Comparison of ENCODE assay signal across 10 cellular contexts in genomic region chr9:35909274-35909673, GRCh38. TPM values are rescaled to one million over a fixed set of nuclear protein-coding genes. Genes with fewer than 3 reads are reported as not detected.
DNase-seq lines count a peak whose midpoint lies in the region; ATAC-seq and TF ChIP-seq lines count a peak whose summit lies in the region.
"Had no signal": no experiment of that assay in that cellular context is flagged by ENCODE, and none has a peak within 500 bp of the region (broad histone marks: within the 10 kb centered on the region; RNA-seq: fewer than 3 reads in every experiment).

SPAAR (plus strand) TSS chr9:35909490; CDS start chr9:35910464, 974 bp downstream.

- no peak within 1 kb of the TSS for H3K9ac ChIP-seq in rectal smooth muscle tissue (ENCODE audit: low read length)

- H3K4me1 ChIP-seq in CD8-positive, alpha-beta T cell (ENCODE audit: insufficient read depth, low read length): peaks cover 50% of the 10 kb centered on the region
- H3K4me1 ChIP-seq in heart right ventricle (peaks cover 30 to 93% (median 86%) of the 10 kb centered on the region in 9 donors), rectal smooth muscle tissue (ENCODE audit: control insufficient read depth, insufficient read depth, low read length) (peaks cover 42% of the 10 kb centered on the region), BE2C (peaks cover 23% of the 10 kb centered on the region)

- no peak within 1 kb of the TSS for H3K27ac ChIP-seq in CD8-positive, alpha-beta T cell (ENCODE audit: low read depth, low read length)
- H3K27ac ChIP-seq in VCaP (peak within 1 kb of the TSS; percentile 48; the same call in 1 of the 2 replicates), heart right ventricle (peak within 1 kb of the TSS; percentile 84 to 98 (median 93)), rectal smooth muscle tissue (ENCODE audit: low read depth, low read length) (peak within 1 kb of the TSS; percentile 92)

- no peak for DNase-seq in CD8-positive, alpha-beta T cell
- DNase-seq in heart right ventricle: peak; percentile 37 to 48
- no peak for DNase-seq in BE2C
- DNase-seq in GM10266 (ENCODE audit: extremely low spot score): no peak
- no peak for DNase-seq in NAMALWA (ENCODE audit: low spot score)
- DNase-seq: activated CD4-positive, alpha-beta memory T cell treated with anti-CD3 and anti-CD28 coated beads, Interleukin-2, amount 10 ng/mL, durations not matched to agents 7 days and 5 days; NCI-H510A treated with DMSO at 0.1 percent for 48 hours had no signal

- no peak for TF ChIP-seq CTCF in CD8-positive, alpha-beta T cell (IDR thresholded peaks at IDR 0.05)
- no peak for TF ChIP-seq CTCF in VCaP (conservative IDR thresholded peaks at IDR 0.05)
- TF ChIP-seq CTCF in heart right ventricle (IDR thresholded peaks at IDR 0.05): no peak
- TF ChIP-seq CTCF in BE2C (IDR thresholded peaks at IDR 0.05; ENCODE audit: low read depth, low read length): no peak
- TF ChIP-seq CTCF in GM10266 (IDR thresholded peaks at IDR 0.05; ENCODE audit: control insufficient read depth, insufficient read depth, low read depth, missing control alignments): no peak

- CTCF ChIA-PET in CD8-positive, alpha-beta T cell (lab: Charles Lee): interaction anchor here (1.0 to 12.8 kb wide), 4 partner anchors 14 to 114 kb away, joined by 3 to 199 read pairs (median 4); no protein-coding TSS in a partner anchor

- H3K4me3 ChIP-seq in CD8-positive, alpha-beta T cell (ENCODE audit: low read depth, low read length): no peak within 1 kb of the TSS
- peak within 1 kb of the TSS; percentile 0 to 54 (median 46) for H3K4me3 ChIP-seq in heart right ventricle
- peak within 1 kb of the TSS; percentile 4 for H3K4me3 ChIP-seq in rectal smooth muscle tissue (ENCODE audit: low read length)
- H3K4me3 ChIP-seq in BE2C (ENCODE audit: low read depth, low read length): no peak within 1 kb of the TSS

- H3K4me1 Mint-ChIP-seq in CD8-positive, alpha-beta T cell (ENCODE audit: low read depth): peaks cover 48% of the 10 kb centered on the region

- no peaks in the 10 kb centered on the region for H3K27me3 ChIP-seq in CD8-positive, alpha-beta T cell (ENCODE audit: insufficient read depth, low read length)
- no peaks in the 10 kb centered on the region for H3K27me3 ChIP-seq in heart right ventricle
- H3K27me3 ChIP-seq in rectal smooth muscle tissue (ENCODE audit: control insufficient read depth, insufficient read depth, low read length): no peaks in the 10 kb centered on the region
- H3K27me3 ChIP-seq in BE2C: no peaks in the 10 kb centered on the region

- no peaks in the 10 kb centered on the region for H3K9me3 ChIP-seq in CD8-positive, alpha-beta T cell (ENCODE audit: low read length)
- H3K9me3 ChIP-seq in heart right ventricle (no peaks in the 10 kb centered on the region), BE2C (no peaks in the 10 kb centered on the region)

- peak within 1 kb of the TSS; percentile 29 for H3K4me3 Mint-ChIP-seq in CD8-positive, alpha-beta T cell
- H3K4me3 Mint-ChIP-seq: activated CD4-positive, alpha-beta memory T cell treated with anti-CD3 and anti-CD28 coated beads, Interleukin-2, amount 10 ng/mL, durations not matched to agents 7 days and 5 days had no signal

- POLR2A ChIA-PET in CD8-positive, alpha-beta T cell (lab: Charles Lee): no interaction called here

- intact Hi-C loops in CD8-positive, alpha-beta T cell (cut with DNase I, micrococcal nuclease): no loop called here
- intact Hi-C loops in heart right ventricle (cut with DNase I): loop anchor here in 1 of 10 donors (10.0 kb wide), 1 partner anchor 254 kb away; the partner anchor contains the start of genes CCDC107, RMRP and SIT1

- ATAC-seq in CD8-positive, alpha-beta T cell: no peak
- peak in 5 of 8 donors; percentile 2 to 20 (median 10) for ATAC-seq in heart right ventricle
- no peak for ATAC-seq in HG03045 (IDR thresholded peaks at IDR 0.05; ENCODE audit: unreplicated experiment)

- no peaks in the 10 kb centered on the region for H3K36me3 ChIP-seq in CD8-positive, alpha-beta T cell (ENCODE audit: insufficient read depth, low read length)
- H3K36me3 ChIP-seq in heart right ventricle (no peaks in the 10 kb centered on the region), rectal smooth muscle tissue (ENCODE audit: control insufficient read depth, insufficient read depth, low read length) (no peaks in the 10 kb centered on the region), BE2C (no peaks in the 10 kb centered on the region)

- H3K27me3 Mint-ChIP-seq in CD8-positive, alpha-beta T cell (ENCODE audit: low read depth): no peaks in the 10 kb centered on the region
- H3K27me3 Mint-ChIP-seq: activated CD4-positive, alpha-beta memory T cell treated with anti-CD3 and anti-CD28 coated beads, Interleukin-2, amount 10 ng/mL, durations not matched to agents 7 days and 5 days had no signal

- 56 to 59% methylated on average over 11 of the region's 11 CpGs for WGBS in heart right ventricle, 2 donors

- no peaks in the 10 kb centered on the region for H3K36me3 Mint-ChIP-seq in CD8-positive, alpha-beta T cell

- H3K27ac Mint-ChIP-seq in CD8-positive, alpha-beta T cell: peak within 1 kb of the TSS; percentile 66

- no peaks in the 10 kb centered on the region for H3K9me3 Mint-ChIP-seq in CD8-positive, alpha-beta T cell
- H3K9me3 Mint-ChIP-seq: activated CD4-positive, alpha-beta memory T cell treated with anti-CD3 and anti-CD28 coated beads, Interleukin-2, amount 10 ng/mL, durations not matched to agents 7 days and 5 days had no signal

RNA-seq across cellular contexts. Expression of gene SPAAR, which starts in this region (rescaled TPM):
- not detected for total RNA-seq in CD8-positive, alpha-beta T cell
- total RNA-seq in heart right ventricle: 10 to 100 TPM in 2 of 10 donors, 1 to 10 TPM in 8; 2.8 to 14.4 (median 5.0) TPM
- polyA plus RNA-seq in heart right ventricle: 10 to 100 TPM in 1 of 2 donors, 1 to 10 TPM in 1; 7.4 to 20.8 TPM
- not detected for polyA plus RNA-seq in BE2C (2012; ENCODE audit: insufficient read depth, insufficient read length, low read depth)
- total RNA-seq: activated CD4-positive, alpha-beta memory T cell treated with anti-CD3 and anti-CD28 coated beads, Interleukin-2, amount 10 ng/mL, durations not matched to agents 7 days and 5 days had no signal

Comparison
In these comparisons a context has a peak if more than half of its experiments do, and no peak if none do; other contexts are left out.
1. ATAC-seq: peak in heart right ventricle (5 of 8); none in CD8-positive, alpha-beta T cell (single experiment) and HG03045 (single experiment).
2. DNase-seq: peak in heart right ventricle (2 of 2); none in CD8-positive, alpha-beta T cell (0 of 7), BE2C (single experiment), GM10266 (single experiment) and NAMALWA (single experiment).
3. H3K4me3 ChIP-seq: peak in heart right ventricle (10 of 10) and rectal smooth muscle tissue (single experiment); none in CD8-positive, alpha-beta T cell (single experiment) and BE2C (single experiment).